ENCODE assay signal across 23 cellular contexts in the genomic region with DNA sequence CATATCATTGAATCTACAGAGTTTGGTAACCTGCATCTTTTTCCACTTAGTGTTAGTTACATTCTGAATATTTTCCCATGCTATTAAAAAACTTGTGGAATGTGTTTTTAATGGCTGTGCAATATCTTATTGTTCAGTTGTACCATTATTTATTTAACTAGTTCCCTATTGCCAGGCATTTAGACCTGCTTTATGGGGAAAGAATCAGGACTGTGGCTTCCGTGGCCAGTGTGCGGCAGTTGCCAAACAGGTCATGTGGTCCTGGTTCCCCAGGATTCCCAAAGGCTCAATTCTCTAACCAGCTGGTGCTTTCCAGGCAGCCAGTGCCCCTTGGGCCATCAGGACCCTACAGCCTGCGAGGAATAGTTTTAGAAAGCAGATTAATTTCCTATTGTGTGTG. TPM values are rescaled to one million over a fixed set of nuclear protein-coding genes. Genes with fewer than 3 reads are reported as not detected.
DNase-seq lines count a peak whose midpoint lies in the region; ATAC-seq and TF ChIP-seq lines count a peak whose summit lies in the region.
"Had no signal": no experiment of that assay in that cellular context is flagged by ENCODE, and none has a peak within 500 bp of the region (broad histone marks: within the 10 kb centered on the region; RNA-seq: fewer than 3 reads in every experiment).

No MANE protein-coding gene starts in this region.

- POLR2A ChIA-PET in RWPE1 (lab: Yijun Ruan, JAX; ENCODE audit: low non-redundant PET), result no interaction called here

- TF ChIP-seq CTCF in RWPE1 (conservative IDR thresholded peaks at IDR 0.05; ENCODE audit: low read depth) (no peak), dorsolateral prefrontal cortex (IDR thresholded peaks at IDR 0.05 in 54 of 56, conservative IDR thresholded peaks at IDR 0.05 in 2 of 56; ENCODE audit: low read depth in 1 of 56, partially characterized antibody in 56 of 56) (no peak)

- H3K4me3 ChIP-seq in dorsolateral prefrontal cortex, result no peak overlapping the region
- H3K4me3 ChIP-seq: left lung, mucosa of descending colon had no signal

- intact Hi-C loops in sciatic nerve (cut with DNase I), result no loop called here
- intact Hi-C loops in dorsolateral prefrontal cortex (cut with DNase I), result no loop called here

- ATAC-seq in sciatic nerve (peak; percentile 18), HG02840 (IDR thresholded peaks at IDR 0.05; ENCODE audit: low FRiP score, unreplicated experiment) (no peak)
- ATAC-seq: effector memory CD8-positive, alpha-beta T cell; left lung; mucosa of descending colon; Panc1; right cardiac atrium; stimulated activated naive CD8-positive, alpha-beta T cell treated with anti-CD3 and anti-CD28 coated beads, Interleukin-15, amount 100 ng/mL, for 72 hours had no signal

- CTCF ChIA-PET in RWPE1 (lab: Yijun Ruan, JAX), result no interaction called here

- H3K27ac ChIP-seq in RWPE1 (0 out of 2 replicates have a peak overlapping the region, but pooled peaks have one; percentile 22), dorsolateral prefrontal cortex (peak overlapping the region in 14 of 59 donors; percentile 1 to 43 (median 26))
- H3K27ac ChIP-seq: left lung had no signal

- no peaks in the 10 kb centered on the region for H3K27me3 ChIP-seq in dorsolateral prefrontal cortex
- H3K27me3 ChIP-seq: left lung had no signal

- peak; percentile 83 for DNase-seq in AG20443 (ENCODE audit: low spot score)
- no peak for DNase-seq in RWPE1 (ENCODE audit: low spot score)
- peak; percentile 94 for DNase-seq in fibroblast of gingiva (ENCODE audit: low read depth)
- DNase-seq in sciatic nerve (ENCODE audit: low spot score), result no peak
- DNase-seq in dorsolateral prefrontal cortex, result no peak
- DNase-seq in NCI-H2107 treated with DMSO at 0.1 percent for 48 hours (lab: John Stamatoyannopoulos, UW; ENCODE audit: unreplicated experiment), result no peak
- no peak for DNase-seq in H4 (ENCODE audit: low spot score)
- DNase-seq: activated CD4-positive, CD25-positive, alpha-beta regulatory T cell treated with anti-CD3 and anti-CD28 coated beads, Interleukin-2, amount 50 U/mL, for 72 hours; activated CD8-positive, alpha-beta memory T cell treated with anti-CD3 and anti-CD28 coated beads for 24 hours; Calu3; central memory CD4-positive, alpha-beta T cell; effector memory CD8-positive, alpha-beta T cell; foreskin melanocyte; HCEC 1CT; left lung; mucosa of descending colon; NCI-H2227 treated with DMSO at 0.1 percent for 48 hours; right cardiac atrium; stimulated activated CD4-positive, alpha-beta T cell treated with anti-CD3 and anti-CD28 coated beads, Interleukin-1b, Interleukin-23, amount 100 ng/mL, for 48 hours; stimulated activated naive CD8-positive, alpha-beta T cell treated with anti-CD3 and anti-CD28 coated beads, Interleukin-15, amount 100 ng/mL, for 72 hours; T1000 had no signal

RNA-seq across cellular contexts. Expression of a gene that starts 30.8 kb away (rescaled TPM):
- total RNA-seq in sciatic nerve (86.7 TPM), dorsolateral prefrontal cortex (100 to 1,000 TPM in 26 of 120 experiments, 10 to 100 TPM in 94; 51.0 to 118 (median 91.4) TPM)
- 16.1 and 31.8 TPM in 2 replicates for total RNA-seq in H4 (2014; rRNA removed; shearing (Covaris generic))

Comparison
In these comparisons a context has a peak if more than half of its experiments do, and no peak if none do; other contexts are left out.
1. DNase-seq: peak in AG20443 (single experiment) and fibroblast of gingiva (single experiment); none in RWPE1 (single experiment), sciatic nerve (single experiment), dorsolateral prefrontal cortex (0 of 10), NCI-H2107 treated with DMSO at 0.1 percent for 48 hours (single experiment) and H4 (single experiment).